In the genomic region with DNA sequence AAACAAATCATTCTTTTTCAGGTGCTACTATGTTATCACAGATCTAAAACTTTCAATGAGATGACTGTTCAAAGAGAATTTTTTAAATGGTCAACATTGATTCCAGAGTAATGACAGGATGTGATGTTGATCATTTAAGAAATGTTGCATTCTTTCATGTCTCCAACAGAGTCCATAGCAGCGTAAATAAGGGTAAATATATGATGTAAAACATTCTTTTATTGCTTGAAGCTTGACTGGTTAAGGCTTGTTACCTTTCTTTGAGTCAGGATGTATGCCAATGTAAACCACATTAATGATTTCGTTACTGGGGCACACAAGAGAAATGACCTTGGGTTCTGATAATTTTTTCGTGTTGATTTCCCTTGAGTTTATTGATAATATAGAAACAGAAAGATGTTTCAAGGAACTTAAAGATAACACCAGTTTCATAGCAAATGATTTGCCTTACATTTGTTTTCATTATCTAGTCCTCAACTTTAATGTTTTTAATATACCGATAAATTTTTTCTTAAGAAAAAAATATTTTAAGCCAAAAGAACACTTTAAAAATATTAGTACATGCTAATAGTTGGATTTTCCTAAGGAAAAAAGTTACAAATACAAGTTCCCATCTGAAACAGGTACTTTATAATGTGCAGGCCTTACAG, we compare ENCODE assay signal across 8 cellular contexts. TPM values are rescaled to one million over a fixed set of nuclear protein-coding genes. Genes with fewer than 3 reads are reported as not detected.
DNase-seq lines count a peak whose midpoint lies in the region; ATAC-seq and TF ChIP-seq lines count a peak whose summit lies in the region.

No MANE protein-coding gene starts in this region.

- H3K27me3 ChIP-seq in thymus (ENCODE audit: control insufficient read depth, insufficient read depth) = no peaks in the 10 kb centered on the region
- peaks cover 6% of the 10 kb centered on the region for H3K27me3 ChIP-seq in left ventricle myocardium inferior (ENCODE audit: low read depth)

- TF ChIP-seq CTCF in epithelial cell of esophagus (IDR thresholded peaks at IDR 0.05; ENCODE audit: insufficient read depth, low read depth, low read length, missing control alignments) (no peak), omental fat pad (IDR thresholded peaks at IDR 0.05) (no peak), left ventricle myocardium inferior (IDR thresholded peaks at IDR 0.05; ENCODE audit: borderline replicate concordance) (no peak)

- H3K9me3 ChIP-seq in thymus (ENCODE audit: control insufficient read depth) = no peaks in the 10 kb centered on the region
- H3K9me3 ChIP-seq in left ventricle myocardium inferior (replicated peaks) = no peaks in the 10 kb centered on the region

- no peak for ATAC-seq in activated T-cell treated with anti-CD3 and anti-CD28 coated beads, Interleukin-2, amount 50 U/mL, for 4 hours
- ATAC-seq in SK-N-SH treated with all-trans-retinoic acid at 6 μM for 48 hours (peak; percentile 11), omental fat pad (ENCODE audit: low FRiP score) (no peak), HG02759 (IDR thresholded peaks at IDR 0.05; ENCODE audit: unreplicated experiment) (no peak)

- no peak for DNase-seq in activated T-cell treated with anti-CD3 and anti-CD28 coated beads, Interleukin-2, amount 50 U/mL, for 4 hours
- DNase-seq in activated T-cell treated with anti-CD3 and anti-CD28 coated beads, Interleukin-2, amount 50 U/mL, for 1 hour = no peak
- peak; percentile 87 for DNase-seq in epithelial cell of esophagus (ENCODE audit: low read depth)
- no peak for DNase-seq in omental fat pad (ENCODE audit: low spot score)
- no peak for DNase-seq in left ventricle myocardium inferior

- H3K36me3 Mint-ChIP-seq in activated T-cell treated with anti-CD3 and anti-CD28 coated beads, Interleukin-2, amount 50 U/mL, for 4 hours (ENCODE audit: insufficient read depth) = peaks cover 10% of the 10 kb centered on the region

- WGBS in thymus = 77% methylated on average over 4 of the region's 4 CpGs

- peak overlapping the region; percentile 90 for H3K4me3 ChIP-seq in epithelial cell of esophagus (ENCODE audit: low read length)
- peak overlapping the region; percentile 26 for H3K4me3 ChIP-seq in thymus (ENCODE audit: low read length)
- H3K4me3 ChIP-seq in left ventricle myocardium inferior = no peak overlapping the region

- intact Hi-C loops in left ventricle myocardium inferior (cut with micrococcal nuclease) = no loop called here

- H3K4me1 Mint-ChIP-seq in activated T-cell treated with anti-CD3 and anti-CD28 coated beads, Interleukin-2, amount 50 U/mL, for 4 hours (ENCODE audit: low read depth) = peaks cover 55% of the 10 kb centered on the region

- H3K36me3 ChIP-seq in thymus (ENCODE audit: control insufficient read depth, insufficient read depth) = no peaks in the 10 kb centered on the region
- no peaks in the 10 kb centered on the region for H3K36me3 ChIP-seq in left ventricle myocardium inferior

- H3K9me3 Mint-ChIP-seq in activated T-cell treated with anti-CD3 and anti-CD28 coated beads, Interleukin-2, amount 50 U/mL, for 4 hours = no peaks in the 10 kb centered on the region

- H3K4me1 ChIP-seq in thymus (ENCODE audit: control insufficient read depth, insufficient read depth, low read length) (peaks cover 6% of the 10 kb centered on the region), left ventricle myocardium inferior (peaks cover 26% of the 10 kb centered on the region)

- peaks cover 4% of the 10 kb centered on the region for H3K27me3 Mint-ChIP-seq in activated T-cell treated with anti-CD3 and anti-CD28 coated beads, Interleukin-2, amount 50 U/mL, for 4 hours (ENCODE audit: low read depth)

- H3K4me3 Mint-ChIP-seq in activated T-cell treated with anti-CD3 and anti-CD28 coated beads, Interleukin-2, amount 50 U/mL, for 4 hours = peak overlapping the region; percentile 96

- H3K27ac ChIP-seq in thymus (ENCODE audit: low read depth) (no peak overlapping the region), left ventricle myocardium inferior (replicated peaks) (no peak overlapping the region)

TF ChIP-seq in SK-N-SH treated with all-trans-retinoic acid at 6 μM for 48 hours, 23 proteins besides CTCF, POLR2A, EP300 and RAD21:
- TF ChIP-seq SNAI2 (CRISPR knock-in tag; IDR thresholded peaks at IDR 0.05) = no peak

RNA-seq across cellular contexts. Expression of gene STK17A, which starts 3.5 kb away (rescaled TPM):
- 10 to 100 TPM; 32.0 to 40.1 (median 33.3) TPM for total RNA-seq in activated T-cell treated with anti-CD3 and anti-CD28 coated beads, Interleukin-2, amount 50 U/mL, for 4 hours
- 64.3 TPM for polyA plus RNA-seq in thymus
- total RNA-seq in omental fat pad = 10 to 100 TPM; 12.9 to 60.2 (median 15.7) TPM
- total RNA-seq in left ventricle myocardium inferior = 32.3 TPM
